Comparison of ENCODE assay signal across 8 cellular contexts in genomic region chr6:134063966-134064445, GRCh38.
A peak's percentile ranks its signal among the peaks of the same experiment; 100 is the strongest.
DNase-seq lines count a peak whose midpoint lies in the region; ATAC-seq lines count a peak whose summit lies in the region.

No MANE protein-coding gene starts in this region.

- H3K4me1 ChIP-seq in effector memory CD4-positive, alpha-beta T cell (ENCODE audit: control insufficient read depth, insufficient read depth, low read length, poor library complexity, severe bottlenecking), result no peaks in the 10 kb centered on the region

- no peaks in the 10 kb centered on the region for H3K36me3 ChIP-seq in effector memory CD4-positive, alpha-beta T cell (ENCODE audit: control insufficient read depth, insufficient read depth, low read length)

- H3K27me3 Mint-ChIP-seq in stimulated activated naive B cell treated with anti-CD40 and anti-IgM and Interleukin-4, amounts not matched to agents 10 μg/mL and 1 μg/mL and 100 μg/mL, for 72 hours, result peaks cover 0 to 10% of the 10 kb centered on the region in 2 donors

- H3K27ac ChIP-seq in effector memory CD4-positive, alpha-beta T cell (ENCODE audit: insufficient read depth, low read length, poor library complexity, severe bottlenecking), result no peak overlapping the region

- H3K9me3 ChIP-seq in effector memory CD4-positive, alpha-beta T cell (ENCODE audit: control insufficient read depth, low read length), result no peaks in the 10 kb centered on the region

- DNase-seq in COLO829 (ENCODE audit: low spot score) (peak; percentile 80), NCI-H748 treated with DMSO at 0.1 percent for 48 hours (lab: John Stamatoyannopoulos, UW) (peak; percentile 78), midbrain (lab: John Stamatoyannopoulos, UW) (peak; percentile 89)
- DNase-seq in activated CD4-positive, alpha-beta T cell treated with anti-CD3 and anti-CD28 coated beads, Interleukin-2, amount 50 U/mL, for 4 hours, result peak; percentile 40 to 46
- peak; percentile 14 to 31 (median 25) for DNase-seq in effector memory CD4-positive, alpha-beta T cell
- DNase-seq in stimulated activated naive B cell treated with anti-CD40 and anti-IgM and Interleukin-4, amounts not matched to agents 10 μg/mL and 1 μg/mL and 100 μg/mL, for 72 hours, result peak; percentile 35

- H3K27ac Mint-ChIP-seq in stimulated activated naive B cell treated with anti-CD40 and anti-IgM and Interleukin-4, amounts not matched to agents 10 μg/mL and 1 μg/mL and 100 μg/mL, for 72 hours, result no peak overlapping the region

- peak; percentile 81 for ATAC-seq in GM19452 (IDR thresholded peaks at IDR 0.05; ENCODE audit: unreplicated experiment)
- peak; percentile 86 for ATAC-seq in HG03460 (IDR thresholded peaks at IDR 0.05; ENCODE audit: unreplicated experiment)
- peak; percentile 92 to 97 for ATAC-seq in stimulated activated naive B cell treated with anti-CD40 and anti-IgM and Interleukin-4, amounts not matched to agents 10 μg/mL and 1 μg/mL and 100 μg/mL, for 72 hours (replicated peaks)

- no peaks in the 10 kb centered on the region for H3K27me3 ChIP-seq in effector memory CD4-positive, alpha-beta T cell (replicated peaks; ENCODE audit: control insufficient read depth, insufficient read depth, low read length, poor library complexity, severe bottlenecking)

- H3K4me3 Mint-ChIP-seq in stimulated activated naive B cell treated with anti-CD40 and anti-IgM and Interleukin-4, amounts not matched to agents 10 μg/mL and 1 μg/mL and 100 μg/mL, for 72 hours, result no peak overlapping the region

- no peaks in the 10 kb centered on the region for H3K36me3 Mint-ChIP-seq in stimulated activated naive B cell treated with anti-CD40 and anti-IgM and Interleukin-4, amounts not matched to agents 10 μg/mL and 1 μg/mL and 100 μg/mL, for 72 hours

- peaks cover 0 to 5% of the 10 kb centered on the region in 2 donors for H3K4me1 Mint-ChIP-seq in stimulated activated naive B cell treated with anti-CD40 and anti-IgM and Interleukin-4, amounts not matched to agents 10 μg/mL and 1 μg/mL and 100 μg/mL, for 72 hours

- H3K9me3 Mint-ChIP-seq in stimulated activated naive B cell treated with anti-CD40 and anti-IgM and Interleukin-4, amounts not matched to agents 10 μg/mL and 1 μg/mL and 100 μg/mL, for 72 hours, result no peaks in the 10 kb centered on the region

- no peak overlapping the region for H3K4me3 ChIP-seq in effector memory CD4-positive, alpha-beta T cell (ENCODE audit: insufficient read depth, low read depth, low read length, poor library complexity, severe bottlenecking)

Comparison
In these comparisons a context has a peak if more than half of its experiments do, and no peak if none do; other contexts are left out.
1. DNase-seq: peak in every context shown above with its lines; median percentile 89 in midbrain; 80 in COLO829; 78 in NCI-H748 treated with DMSO at 0.1 percent for 48 hours; 43 in activated CD4-positive, alpha-beta T cell treated with anti-CD3 and anti-CD28 coated beads, Interleukin-2, amount 50 U/mL, for 4 hours; 35 in stimulated activated naive B cell treated with anti-CD40 and anti-IgM and Interleukin-4, amounts not matched to agents 10 μg/mL and 1 μg/mL and 100 μg/mL, for 72 hours; 25 in effector memory CD4-positive, alpha-beta T cell.